ENCODE assay signal across 15 cellular contexts in genomic region chr3:12229896-12230295, GRCh38. TPM values are rescaled to one million over a fixed set of nuclear protein-coding genes. Genes with fewer than 3 reads are reported as not detected.
DNase-seq lines count a peak whose midpoint lies in the region; ATAC-seq lines count a peak whose summit lies in the region.
"Had no signal": no experiment of that assay in that cellular context is flagged by ENCODE, and none has a peak within 500 bp of the region (broad histone marks: within the 10 kb centered on the region; RNA-seq: fewer than 3 reads in every experiment).

No MANE protein-coding gene starts in this region.

- intact Hi-C loops in dendritic cell treated with granulocyte-macrophage colony-stimulating factor and Interleukin-4, amounts not matched to agents 40 ng/mL and 50 ng/mL, for 4 days (cut with micrococcal nuclease) = loop anchor here (5.0 to 10.0 kb wide), 3 partner anchors 32 to 55 kb away; partner anchors contain the start of gene PPARG
- intact Hi-C loops in head of caudate nucleus (cut with DNase I) = no loop called here

- peak overlapping the region; percentile 43 for H3K27ac Mint-ChIP-seq in dendritic cell treated with granulocyte-macrophage colony-stimulating factor and Interleukin-4, amounts not matched to agents 40 ng/mL and 50 ng/mL, for 4 days
- H3K27ac Mint-ChIP-seq: activated CD4-positive, alpha-beta memory T cell treated with anti-CD3 and anti-CD28 coated beads for 36 hours; activated naive CD4-positive, alpha-beta T cell treated with anti-CD3 and anti-CD28 coated beads, Interleukin-2, amount 50 U/mL, for 72 hours; naive B cell had no signal

- H3K4me3 Mint-ChIP-seq in dendritic cell treated with granulocyte-macrophage colony-stimulating factor and Interleukin-4, amounts not matched to agents 40 ng/mL and 50 ng/mL, for 4 days = no peak overlapping the region
- H3K4me3 Mint-ChIP-seq: activated CD4-positive, alpha-beta memory T cell treated with anti-CD3 and anti-CD28 coated beads for 36 hours; activated T-cell treated with anti-CD3 and anti-CD28 coated beads, Interleukin-2, amount 50 U/mL, for 4 hours; naive B cell had no signal

- peak; percentile 71 for DNase-seq in SIG-M5 treated with dmso at 0.1 percent for 504 hours (lab: John Stamatoyannopoulos, UW; ENCODE audit: unreplicated experiment)
- DNase-seq in SIG-M5 (lab: John Stamatoyannopoulos, UW) = no peak
- DNase-seq in mucosa of gallbladder (ENCODE audit: low spot score) = peak; percentile 40
- no peak for DNase-seq in HuH-7.5 (ENCODE audit: low spot score)
- DNase-seq in NCI-H1092 (lab: John Stamatoyannopoulos, UW) = no peak
- DNase-seq in head of caudate nucleus = no peak
- DNase-seq: activated CD4-positive, alpha-beta memory T cell treated with anti-CD3 and anti-CD28 coated beads for 36 hours; activated T-cell treated with anti-CD3 and anti-CD28 coated beads, Interleukin-2, amount 50 U/mL, for 4 hours; naive B cell; ovary; SW 1271 had no signal

- peaks cover 42% of the 10 kb centered on the region for H3K27me3 Mint-ChIP-seq in dendritic cell treated with granulocyte-macrophage colony-stimulating factor and Interleukin-4, amounts not matched to agents 40 ng/mL and 50 ng/mL, for 4 days

- ATAC-seq in HG03175 (IDR thresholded peaks at IDR 0.05; ENCODE audit: unreplicated experiment) = no peak
- ATAC-seq: A549; activated naive CD4-positive, alpha-beta T cell treated with anti-CD3 and anti-CD28 coated beads, Interleukin-2, amount 50 U/mL, for 72 hours; activated T-cell treated with anti-CD3 and anti-CD28 coated beads, Interleukin-2, amount 50 U/mL, for 4 hours had no signal

- H3K4me1 Mint-ChIP-seq in dendritic cell treated with granulocyte-macrophage colony-stimulating factor and Interleukin-4, amounts not matched to agents 40 ng/mL and 50 ng/mL, for 4 days (ENCODE audit: low read depth) = peaks cover 57% of the 10 kb centered on the region
- H3K4me1 Mint-ChIP-seq: naive B cell had no signal

- no peaks in the 10 kb centered on the region for H3K36me3 Mint-ChIP-seq in dendritic cell treated with granulocyte-macrophage colony-stimulating factor and Interleukin-4, amounts not matched to agents 40 ng/mL and 50 ng/mL, for 4 days (ENCODE audit: low read depth)
- H3K36me3 Mint-ChIP-seq: activated CD4-positive, alpha-beta memory T cell treated with anti-CD3 and anti-CD28 coated beads for 36 hours; activated naive CD4-positive, alpha-beta T cell treated with anti-CD3 and anti-CD28 coated beads, Interleukin-2, amount 50 U/mL, for 72 hours; naive B cell had no signal

- no peaks in the 10 kb centered on the region for H3K9me3 Mint-ChIP-seq in dendritic cell treated with granulocyte-macrophage colony-stimulating factor and Interleukin-4, amounts not matched to agents 40 ng/mL and 50 ng/mL, for 4 days
- H3K9me3 Mint-ChIP-seq: activated CD4-positive, alpha-beta memory T cell treated with anti-CD3 and anti-CD28 coated beads for 36 hours; activated naive CD4-positive, alpha-beta T cell treated with anti-CD3 and anti-CD28 coated beads, Interleukin-2, amount 50 U/mL, for 72 hours; activated T-cell treated with anti-CD3 and anti-CD28 coated beads, Interleukin-2, amount 50 U/mL, for 4 hours had no signal

RNA-seq across cellular contexts. Expression of gene PPARG, which starts 59.0 kb away (rescaled TPM):
- 13.0 TPM for total RNA-seq in mucosa of gallbladder

Comparison
In these comparisons a context has a peak if more than half of its experiments do, and no peak if none do; other contexts are left out.
1. DNase-seq: peak in SIG-M5 treated with dmso at 0.1 percent for 504 hours (single experiment) and mucosa of gallbladder (single experiment); none in SIG-M5 (single experiment), HuH-7.5 (single experiment), NCI-H1092 (single experiment) and head of caudate nucleus (0 of 42).